ENCODE assay signal across 8 cellular contexts in genomic region chr10:102241444-102242117, GRCh38. TPM values are rescaled to one million over a fixed set of nuclear protein-coding genes. Genes with fewer than 3 reads are reported as not detected.
A peak's percentile ranks its signal among the peaks of the same experiment; 100 is the strongest.
DNase-seq lines count a peak whose midpoint lies in the region; ATAC-seq lines count a peak whose summit lies in the region.

Gene PITX3 (minus strand): TSS chr10:102241512. CDS start chr10:102232080, 9,432 bp downstream.

- H3K27me3 Mint-ChIP-seq in effector memory CD8-positive, alpha-beta T cell, result peaks cover 7 to 23% of the 10 kb centered on the region in 2 donors

- H3K27ac Mint-ChIP-seq in effector memory CD8-positive, alpha-beta T cell, result no peak within 1 kb of the TSS

- H3K4me3 ChIP-seq in mesendoderm (ENCODE audit: low read length), result peak within 1 kb of the TSS; percentile 34

- no peaks in the 10 kb centered on the region for H3K36me3 ChIP-seq in mesendoderm (ENCODE audit: control insufficient read depth, insufficient read depth, low read length)

- peaks cover 22 to 28% of the 10 kb centered on the region in 2 donors for H3K4me1 Mint-ChIP-seq in effector memory CD8-positive, alpha-beta T cell (ENCODE audit: low read depth in 2 of 2)

- DNase-seq in NCI-H2107 (lab: John Stamatoyannopoulos, UW) (peak; percentile 40), NCI-H2107 treated with DMSO at 0.1 percent for 48 hours (lab: John Stamatoyannopoulos, UW; ENCODE audit: unreplicated experiment) (no peak), NCI-H526 (lab: John Stamatoyannopoulos, UW) (peak; percentile 45 to 91), mesendoderm (peak; percentile 96)
- peak; percentile 77 to 79 (median 78) for DNase-seq in activated CD8-positive, alpha-beta memory T cell treated with anti-CD3 and anti-CD28 coated beads for 48 hours (ENCODE audit: low read depth in 2 of 3, low spot score in 2 of 3)
- DNase-seq in effector memory CD8-positive, alpha-beta T cell, result peak; percentile 85 to 90 (median 87)
- peak; percentile 84 to 95 (median 88) for DNase-seq in stimulated activated CD4-positive, alpha-beta T cell treated with anti-CD3 and anti-CD28 coated beads, TNF-alpha, amount 100 ng/mL, for 48 hours (ENCODE audit: low read depth in 3 of 3)

- H2AK5ac ChIP-seq in mesendoderm (ENCODE audit: low read length), result no peak within 1 kb of the TSS

- no peak within 1 kb of the TSS for H2BK15ac ChIP-seq in mesendoderm (replicated peaks; ENCODE audit: low read depth)

- H3K4me3 Mint-ChIP-seq in effector memory CD8-positive, alpha-beta T cell, result peak within 1 kb of the TSS; percentile 75 to 81

- H3K79me2 ChIP-seq in mesendoderm (ENCODE audit: control insufficient read depth, insufficient read depth, low read length), result peaks cover 8% of the 10 kb centered on the region

- peaks cover 12% of the 10 kb centered on the region for H3K36me3 Mint-ChIP-seq in effector memory CD8-positive, alpha-beta T cell (ENCODE audit: insufficient read depth)

- no peak within 1 kb of the TSS for H2BK5ac ChIP-seq in mesendoderm (ENCODE audit: low read length)

- peak within 1 kb of the TSS; percentile 60 for H3K9ac ChIP-seq in mesendoderm (ENCODE audit: low read length)

- H3K4me2 ChIP-seq in mesendoderm (ENCODE audit: low read length), result peak within 1 kb of the TSS; percentile 96

- no peak within 1 kb of the TSS for H3K18ac ChIP-seq in mesendoderm (ENCODE audit: low read length)

- no peaks in the 10 kb centered on the region for H3K9me3 Mint-ChIP-seq in effector memory CD8-positive, alpha-beta T cell

- H3K4me1 ChIP-seq in mesendoderm (ENCODE audit: control insufficient read depth, low read depth, low read length), result peaks cover 6% of the 10 kb centered on the region

- H3K56ac ChIP-seq in mesendoderm (ENCODE audit: low read length), result peak within 1 kb of the TSS; percentile 69

- no peak within 1 kb of the TSS for H4K8ac ChIP-seq in mesendoderm (ENCODE audit: low read depth, low read length)

- no peak within 1 kb of the TSS for H2BK120ac ChIP-seq in mesendoderm (ENCODE audit: low read depth, low read length)

- no peak within 1 kb of the TSS for H3K23ac ChIP-seq in mesendoderm (ENCODE audit: low read length)

- H3K4ac ChIP-seq in mesendoderm (ENCODE audit: low read depth, low read length), result no peak within 1 kb of the TSS

- peak; percentile 39 for ATAC-seq in HG02981 (IDR thresholded peaks at IDR 0.05; ENCODE audit: unreplicated experiment)
- peak; percentile 61 for ATAC-seq in effector memory CD8-positive, alpha-beta T cell (replicated peaks)

- no peak within 1 kb of the TSS for H4K5ac ChIP-seq in mesendoderm (ENCODE audit: low read length)

- peaks cover 4% of the 10 kb centered on the region for H3K79me1 ChIP-seq in mesendoderm (ENCODE audit: low read length)

- no CpG with 5 or more reads among the region's 57 CpGs for WGBS in mesendoderm (ENCODE audit: extremely low coverage, insufficient coverage, low lambda C conversion rate)

- peaks cover 32% of the 10 kb centered on the region for H3K27me3 ChIP-seq in mesendoderm (ENCODE audit: insufficient read depth, low read length, poor library complexity)

- H3K27ac ChIP-seq in mesendoderm (ENCODE audit: low read depth, low read length), result no peak within 1 kb of the TSS

RNA-seq across cellular contexts. Expression of gene PITX3, which starts in this region (rescaled TPM):
- polyA plus RNA-seq in mesendoderm (2013, experiment 1 of 2), result 0.11 TPM
- polyA plus RNA-seq in mesendoderm (2013, experiment 2 of 2), result 0.13 TPM
